ENCODE assay signal across 1 cellular context in the genomic region with DNA sequence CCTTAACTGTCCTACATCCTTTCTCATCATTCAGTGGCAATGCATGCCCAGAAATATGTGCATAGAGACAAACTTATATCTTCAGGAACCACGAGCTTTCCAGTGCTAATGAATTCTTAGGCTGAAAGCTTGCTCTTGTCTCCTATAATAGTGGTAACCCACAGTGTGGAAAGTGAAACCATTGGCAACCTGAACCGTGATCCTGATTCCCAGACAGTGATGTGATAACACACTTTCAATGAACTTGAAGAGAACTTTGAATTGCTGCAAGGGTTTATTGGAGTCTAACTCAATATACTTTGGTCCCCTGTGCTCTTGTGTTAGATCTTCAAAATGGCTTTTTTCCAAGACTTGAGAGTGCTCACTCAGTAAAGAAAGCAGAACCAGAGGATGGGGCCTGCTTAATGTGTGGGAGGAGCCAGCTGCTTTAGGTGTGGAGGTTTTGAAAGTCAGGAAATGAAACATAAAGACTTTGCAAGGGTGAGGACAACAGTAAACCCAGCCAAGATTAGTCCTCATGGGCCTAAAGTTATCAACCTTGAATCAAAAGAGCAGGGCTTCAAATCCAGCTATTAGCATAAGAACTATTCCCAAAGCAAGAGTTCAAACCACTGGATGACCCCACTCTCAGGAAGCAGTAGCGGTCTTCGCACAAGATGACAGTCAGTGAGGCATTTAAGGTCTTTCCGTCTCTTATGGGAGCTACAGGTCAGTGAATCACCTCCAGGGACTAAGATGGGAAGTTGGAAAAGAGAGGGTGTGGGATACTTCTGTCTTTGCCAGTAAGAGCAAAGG.
TF ChIP-seq lines count a peak whose summit lies in the region.

No MANE protein-coding gene starts in this region.

TF ChIP-seq in GM12878, 131 proteins besides CTCF, POLR2A, EP300 and RAD21 (continued from another document):
- TF ChIP-seq SMAD5 (IDR thresholded peaks at IDR 0.05; ENCODE audit: low read depth) (no peak), ZNF24 (IDR thresholded peaks at IDR 0.05) (no peak), IRF4 (IDR thresholded peaks at IDR 0.05; ENCODE audit: low read depth, low read length) (no peak)
- TF ChIP-seq, protein P1, sequence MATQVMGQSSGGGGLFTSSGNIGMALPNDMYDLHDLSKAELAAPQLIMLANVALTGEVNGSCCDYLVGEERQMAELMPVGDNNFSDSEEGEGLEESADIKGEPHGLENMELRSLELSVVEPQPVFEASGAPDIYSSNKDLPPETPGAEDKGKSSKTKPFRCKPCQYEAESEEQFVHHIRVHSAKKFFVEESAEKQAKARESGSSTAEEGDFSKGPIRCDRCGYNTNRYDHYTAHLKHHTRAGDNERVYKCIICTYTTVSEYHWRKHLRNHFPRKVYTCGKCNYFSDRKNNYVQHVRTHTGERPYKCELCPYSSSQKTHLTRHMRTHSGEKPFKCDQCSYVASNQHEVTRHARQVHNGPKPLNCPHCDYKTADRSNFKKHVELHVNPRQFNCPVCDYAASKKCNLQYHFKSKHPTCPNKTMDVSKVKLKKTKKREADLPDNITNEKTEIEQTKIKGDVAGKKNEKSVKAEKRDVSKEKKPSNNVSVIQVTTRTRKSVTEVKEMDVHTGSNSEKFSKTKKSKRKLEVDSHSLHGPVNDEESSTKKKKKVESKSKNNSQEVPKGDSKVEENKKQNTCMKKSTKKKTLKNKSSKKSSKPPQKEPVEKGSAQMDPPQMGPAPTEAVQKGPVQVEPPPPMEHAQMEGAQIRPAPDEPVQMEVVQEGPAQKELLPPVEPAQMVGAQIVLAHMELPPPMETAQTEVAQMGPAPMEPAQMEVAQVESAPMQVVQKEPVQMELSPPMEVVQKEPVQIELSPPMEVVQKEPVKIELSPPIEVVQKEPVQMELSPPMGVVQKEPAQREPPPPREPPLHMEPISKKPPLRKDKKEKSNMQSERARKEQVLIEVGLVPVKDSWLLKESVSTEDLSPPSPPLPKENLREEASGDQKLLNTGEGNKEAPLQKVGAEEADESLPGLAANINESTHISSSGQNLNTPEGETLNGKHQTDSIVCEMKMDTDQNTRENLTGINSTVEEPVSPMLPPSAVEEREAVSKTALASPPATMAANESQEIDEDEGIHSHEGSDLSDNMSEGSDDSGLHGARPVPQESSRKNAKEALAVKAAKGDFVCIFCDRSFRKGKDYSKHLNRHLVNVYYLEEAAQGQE (IDR thresholded peaks at IDR 0.05; ENCODE audit: low read depth, low read length) = no peak
TF ChIP-seq in GM12878: peak in this region for 0.
